8 cellular contexts compared by ENCODE assay signal in genomic region chr1:207084701-207085180, GRCh38. TPM values are rescaled to one million over a fixed set of nuclear protein-coding genes. Genes with fewer than 3 reads are reported as not detected.
DNase-seq lines count a peak whose midpoint lies in the region; ATAC-seq and TF ChIP-seq lines count a peak whose summit lies in the region.

No MANE protein-coding gene starts in this region.

- peaks cover 34% of the 10 kb centered on the region for H3K4me1 Mint-ChIP-seq in activated naive CD4-positive, alpha-beta T cell treated with anti-CD3 and anti-CD28 coated beads, Interleukin-2, amount 10 ng/mL, durations not matched to agents 7 days and 5 days
- no peaks in the 10 kb centered on the region for H3K4me1 Mint-ChIP-seq in glutamatergic neuron (ENCODE audit: low read depth, unreplicated experiment)

- ATAC-seq in RWPE2 (ENCODE audit: low read depth) = peak; percentile 84
- ATAC-seq in GM19452 (IDR thresholded peaks at IDR 0.05; ENCODE audit: unreplicated experiment) = no peak

- H3K4me1 ChIP-seq in RWPE2 (ENCODE audit: insufficient read depth, poor library complexity, severe bottlenecking) = peaks cover 3% of the 10 kb centered on the region

- no peaks in the 10 kb centered on the region for H3K9me3 Mint-ChIP-seq in activated naive CD4-positive, alpha-beta T cell treated with anti-CD3 and anti-CD28 coated beads, Interleukin-2, amount 10 ng/mL, durations not matched to agents 7 days and 5 days
- H3K9me3 Mint-ChIP-seq in glutamatergic neuron (ENCODE audit: unreplicated experiment) = no peaks in the 10 kb centered on the region

- H3K36me3 ChIP-seq in RWPE2 (ENCODE audit: low read depth) = no peaks in the 10 kb centered on the region

- H3K27ac ChIP-seq in RWPE2 (ENCODE audit: poor library complexity, severe bottlenecking) = no peak overlapping the region

- H3K36me3 Mint-ChIP-seq in activated naive CD4-positive, alpha-beta T cell treated with anti-CD3 and anti-CD28 coated beads, Interleukin-2, amount 10 ng/mL, durations not matched to agents 7 days and 5 days = no peaks in the 10 kb centered on the region
- no peaks in the 10 kb centered on the region for H3K36me3 Mint-ChIP-seq in glutamatergic neuron (ENCODE audit: unreplicated experiment)

- peak; percentile 73 for DNase-seq in ACHN
- peak; percentile 39 for DNase-seq in HuH-7 (ENCODE audit: low spot score)
- DNase-seq in RWPE2 (ENCODE audit: low spot score) = no peak
- DNase-seq in activated naive CD4-positive, alpha-beta T cell treated with anti-CD3 and anti-CD28 coated beads, Interleukin-2, amount 10 ng/mL, durations not matched to agents 7 days and 5 days = peak; percentile 68
- DNase-seq in glutamatergic neuron = peak; percentile 30
- DNase-seq in putamen (ENCODE audit: low spot score) = peak; percentile 37

- no peak overlapping the region for H3K27ac Mint-ChIP-seq in activated naive CD4-positive, alpha-beta T cell treated with anti-CD3 and anti-CD28 coated beads, Interleukin-2, amount 10 ng/mL, durations not matched to agents 7 days and 5 days
- no peak overlapping the region for H3K27ac Mint-ChIP-seq in glutamatergic neuron (ENCODE audit: unreplicated experiment)

- no peaks in the 10 kb centered on the region for H3K9me3 ChIP-seq in RWPE2 (ENCODE audit: severe bottlenecking)

- TF ChIP-seq CTCF in GM12875 (IDR thresholded peaks at IDR 0.05; ENCODE audit: borderline replicate concordance, insufficient read depth, low read depth, low read length) = peak; percentile 61
- peak; percentile 81 for TF ChIP-seq CTCF in RWPE2 (IDR thresholded peaks at IDR 0.05; ENCODE audit: poor library complexity, severe bottlenecking)
- peak; percentile 73 for TF ChIP-seq CTCF in glutamatergic neuron (IDR thresholded peaks at IDR 0.05; ENCODE audit: partially characterized antibody, unreplicated experiment)

- H3K27me3 ChIP-seq in RWPE2 (ENCODE audit: insufficient read depth, poor library complexity, severe bottlenecking) = no peaks in the 10 kb centered on the region

- CTCF ChIA-PET in activated naive CD4-positive, alpha-beta T cell treated with anti-CD3 and anti-CD28 coated beads, Interleukin-2, amount 10 ng/mL, durations not matched to agents 7 days and 5 days (lab: Charles Lee) = interaction anchor here (0.6 to 5.4 kb wide), 14 partner anchors 10 to 417 kb away, joined by 3 to 84 read pairs (median 5); partner anchors contain the start of gene CD55

- H3K27me3 Mint-ChIP-seq in activated naive CD4-positive, alpha-beta T cell treated with anti-CD3 and anti-CD28 coated beads, Interleukin-2, amount 10 ng/mL, durations not matched to agents 7 days and 5 days = peaks cover 13% of the 10 kb centered on the region
- H3K27me3 Mint-ChIP-seq in glutamatergic neuron (ENCODE audit: unreplicated experiment) = peaks cover 3% of the 10 kb centered on the region

- H3K4me3 ChIP-seq in GM12875 (ENCODE audit: low read depth, low read length) (no peak overlapping the region), RWPE2 (ENCODE audit: severe bottlenecking) (no peak overlapping the region)

- H3K4me3 Mint-ChIP-seq in activated naive CD4-positive, alpha-beta T cell treated with anti-CD3 and anti-CD28 coated beads, Interleukin-2, amount 10 ng/mL, durations not matched to agents 7 days and 5 days = no peak overlapping the region
- no peak overlapping the region for H3K4me3 Mint-ChIP-seq in glutamatergic neuron (ENCODE audit: unreplicated experiment)

- in situ Hi-C loops in ACHN (cut with HindIII; ENCODE audit: low pct_ligation_motif_present, low pct_unique_long_range_greater_than_20kb, low sequenced_read_pairs) = no loop called here

RNA-seq across cellular contexts. Expression of gene C4BPB, which starts 3.9 kb away (rescaled TPM):
- total RNA-seq in glutamatergic neuron (ENCODE audit: unreplicated experiment) = not detected

RNA-seq across cellular contexts. Expression of gene C4BPA, which starts 19.3 kb away (rescaled TPM):
- not detected for total RNA-seq in glutamatergic neuron (ENCODE audit: unreplicated experiment)

RNA-seq across cellular contexts. Expression of gene PFKFB2, which starts 31.7 kb away (rescaled TPM):
- total RNA-seq in glutamatergic neuron (ENCODE audit: unreplicated experiment) = 3.6 TPM

RNA-seq across cellular contexts. Expression of gene YOD1, which starts 33.7 kb away (rescaled TPM):
- 7.9 TPM for total RNA-seq in glutamatergic neuron (ENCODE audit: unreplicated experiment)

RNA-seq across cellular contexts. Expression of gene C1orf116, which starts 52.2 kb away (rescaled TPM):
- not detected for total RNA-seq in glutamatergic neuron (ENCODE audit: unreplicated experiment)
